In the genomic region with DNA sequence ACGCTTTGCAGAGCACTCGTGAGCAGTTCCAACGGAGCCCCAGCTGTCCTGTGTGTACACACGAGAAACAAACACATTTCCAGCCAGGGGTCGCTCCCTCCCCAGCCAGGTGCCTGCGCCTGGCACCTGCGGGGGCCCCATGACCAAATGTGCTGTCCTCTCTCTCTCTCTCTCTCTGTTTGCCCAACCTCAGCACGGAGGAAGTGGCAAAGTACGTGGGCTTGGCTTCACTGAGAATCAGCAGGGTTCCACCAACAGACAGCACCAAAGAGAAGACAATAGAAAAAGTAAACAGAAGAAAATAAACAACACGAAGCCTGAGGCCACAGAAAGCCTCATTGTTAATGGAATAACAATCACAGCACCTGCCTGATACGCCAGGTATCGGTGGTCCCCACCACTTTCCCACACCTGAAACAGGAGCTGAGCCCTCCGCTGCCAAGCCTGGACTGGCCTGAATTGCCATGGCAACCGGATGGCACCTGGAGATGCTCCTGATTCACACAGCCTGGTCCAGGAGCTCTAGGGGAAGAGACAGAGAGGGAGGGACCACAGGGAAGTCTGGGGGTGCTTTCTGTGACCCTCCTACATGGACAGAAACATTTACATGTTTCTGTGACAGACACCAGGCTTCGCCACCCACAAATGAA, we compare ENCODE assay signal across 14 cellular contexts.
DNase-seq lines count a peak whose midpoint lies in the region; ATAC-seq, FAIRE-seq and TF ChIP-seq lines count a peak whose summit lies in the region.
"Had no signal": no experiment of that assay in that cellular context is flagged by ENCODE, and none has a peak within 500 bp of the region (broad histone marks: within the 10 kb centered on the region; RNA-seq: fewer than 3 reads in every experiment).

No MANE protein-coding gene starts in this region.

- DNase-seq in A549 (ENCODE audit: low read depth in 1 of 2, low spot score in 1 of 2) (peak in 1 of 2 experiments; percentile 17), GM13977 (ENCODE audit: low spot score) (no peak), NCI-H2171 (lab: John Stamatoyannopoulos, UW) (peak; percentile 72), GM12878 (ENCODE audit: low read depth, low spot score) (no peak), cardiac septum (ENCODE audit: low spot score) (no peak), RCC 7860 (ENCODE audit: low spot score) (no peak)
- no peak for DNase-seq in effector CD4-positive, alpha-beta T cell
- DNase-seq in stimulated activated CD4-positive, alpha-beta T cell treated with anti-CD3 and anti-CD28 coated beads, Interleukin-2, amount 100 ng/mL, for 48 hours, result no peak
- DNase-seq: activated naive CD4-positive, alpha-beta T cell treated with anti-CD3 and anti-CD28 coated beads, Interleukin-2, amount 10 ng/mL, durations not matched to agents 7 days and 5 days; mesendoderm had no signal

- RAD21 ChIA-PET in GM12878 (lab: Charles Lee; ENCODE audit: unreplicated experiment), result interaction anchor here (1.1 to 2.3 kb wide), 2 partner anchors 19 to 252 kb away, joined by 3 to 7 read pairs; no protein-coding TSS in a partner anchor

- no peak overlapping the region for H2AFZ ChIP-seq in GM12878 (ENCODE audit: control insufficient read depth, low read depth, low read length)

- no peak for TF ChIP-seq POLR2A in A549 (IDR thresholded peaks at IDR 0.05; ENCODE audit: low read length)
- TF ChIP-seq POLR2A in GM12878 (IDR thresholded peaks at IDR 0.05; ENCODE audit: low read depth, low read length), result no peak

- H3K4me2 ChIP-seq in A549, result peak overlapping the region; percentile 47; the same call in 2 of the 3 replicates
- no peak overlapping the region for H3K4me2 ChIP-seq in GM12878 (ENCODE audit: control insufficient read depth, insufficient read depth)
- H3K4me2 ChIP-seq: BLaER1 treated with 17β-estradiol and CSF1 and Interleukin-3, amounts not matched to agents 10 nM and 100 nM had no signal

- CTCF ChIA-PET in A549 (lab: Yijun Ruan, JAX) (interaction anchor here (0.9 to 3.2 kb wide), 3 partner anchors 107 to 110 kb away, joined by 3 to 11 read pairs (median 5); no protein-coding TSS in a partner anchor), GM12878 (lab: Yijun Ruan, JAX) (no interaction called here)

- H3K4me3 ChIP-seq in A549, result no peak overlapping the region
- H3K4me3 ChIP-seq in GM12878, result no peak overlapping the region
- H3K4me3 ChIP-seq: BLaER1 treated with 17β-estradiol and CSF1 and Interleukin-3, amounts not matched to agents 10 nM and 100 nM; coronary artery had no signal

- intact Hi-C loops in GM12878 (cut with micrococcal nuclease; ENCODE audit: unreplicated experiment), result no loop called here
- intact Hi-C loops in cardiac septum (cut with DNase I), result no loop called here

- in situ Hi-C loops in GM13977 (cut with MboI; ENCODE audit: low pct_unique_long_range_greater_than_20kb, low sequenced_read_pairs, unreplicated experiment), result no loop called here
- in situ Hi-C loops in GM12878 (cut with MboI), result no loop called here

- WGBS in A549 (ENCODE audit: missing lambda C conversion rate), result 14% methylated on average over 15 of the region's 15 CpGs
- WGBS in GM12878 (ENCODE audit: insufficient coverage, insufficient replicate concordance, low lambda C conversion rate, missing lambda C conversion rate), result 18% methylated on average over 15 of the region's 15 CpGs

- POLR2A ChIA-PET in A549 (lab: Yijun Ruan, JAX), result no interaction called here
- POLR2A ChIA-PET in GM12878 (lab: Charles Lee), result interaction anchor here (0.5 kb wide), 1 partner anchor 194 kb away, joined by 3 read pairs; no protein-coding TSS in a partner anchor

- no peaks in the 10 kb centered on the region for H3K27me3 ChIP-seq in GM12878 (replicated peaks in 1 of 2; ENCODE audit: control insufficient read depth in 2 of 2, insufficient read depth in 2 of 2, low read length in 1 of 2)
- H3K27me3 ChIP-seq: BLaER1 treated with 17β-estradiol and CSF1 and Interleukin-3, amounts not matched to agents 10 nM and 100 nM had no signal

- no peak overlapping the region for H3K9ac ChIP-seq in GM12878 (ENCODE audit: control insufficient read depth, insufficient read depth, low read length)
- H3K9ac ChIP-seq: BLaER1 treated with 17β-estradiol and CSF1 and Interleukin-3, amounts not matched to agents 10 nM and 100 nM had no signal

- no peaks in the 10 kb centered on the region for H4K20me1 ChIP-seq in GM12878 (ENCODE audit: control insufficient read depth, insufficient read depth)
- H4K20me1 ChIP-seq: BLaER1 treated with 17β-estradiol and CSF1 and Interleukin-3, amounts not matched to agents 10 nM and 100 nM had no signal

- BruUV-seq in GM12878 (replicated peaks; lab: Mats Ljungman, UMichigan), result no TSS peak

- H3K4me1 ChIP-seq in A549, result peaks cover 7% of the 10 kb centered on the region; the same call in 2 of the 3 replicates
- H3K4me1 ChIP-seq in GM12878 (ENCODE audit: control insufficient read depth, insufficient read depth, low read length), result no peaks in the 10 kb centered on the region

- TF ChIP-seq CTCF in A549 (IDR thresholded peaks at IDR 0.05) (no peak), GM13977 (IDR thresholded peaks at IDR 0.05; ENCODE audit: extremely low read depth, insufficient read depth, missing control alignments) (peak; percentile 26), GM12878 (IDR thresholded peaks at IDR 0.05 in 2 of 3, conservative IDR thresholded peaks at IDR 0.05 in 1 of 3; ENCODE audit: control insufficient read depth in 2 of 3, extremely low read depth in 1 of 3, insufficient read depth in 1 of 3, low read depth in 3 of 3, low read length in 3 of 3) (peak in 2 of 3 experiments; percentile 18 to 33; a peak in 2 of 6 replicates)

- no peaks in the 10 kb centered on the region for H3K79me2 ChIP-seq in GM12878 (ENCODE audit: control insufficient read depth, insufficient read depth, low read length)

- FAIRE-seq in A549 (lab: Jason Lieb, UNC) (no peak), GM12878 (lab: Jason Lieb, UNC) (no peak), RCC 7860 (lab: Jason Lieb, UNC) (no peak)

- ATAC-seq in A549, result peak; percentile 33 to 39; a peak in 3 of 6 replicates
- no peak; the same call in 1 of the 3 replicates for ATAC-seq in GM12878
- ATAC-seq: sciatic nerve had no signal

- H3K27ac ChIP-seq in A549 (no peak overlapping the region), GM12878 (ENCODE audit: control insufficient read depth, insufficient read depth) (no peak overlapping the region)
- H3K27ac ChIP-seq: BLaER1 treated with 17β-estradiol and CSF1 and Interleukin-3, amounts not matched to agents 10 nM and 100 nM; coronary artery; RWPE1 had no signal

- no peaks in the 10 kb centered on the region for H3K36me3 ChIP-seq in GM12878 (ENCODE audit: control insufficient read depth in 2 of 2, insufficient read depth in 2 of 2, low read length in 1 of 2)
- H3K36me3 ChIP-seq: BLaER1 treated with 17β-estradiol and CSF1 and Interleukin-3, amounts not matched to agents 10 nM and 100 nM had no signal

- SMC1A ChIA-PET in GM12878 (lab: Charles Lee; ENCODE audit: uncharacterized antibody, unreplicated experiment), result no interaction called here

- TF ChIP-seq RAD21 in A549 (conservative IDR thresholded peaks at IDR 0.05 in 1 of 2, IDR thresholded peaks at IDR 0.05 in 1 of 2), result peak in 1 of 2 experiments; percentile 37; a peak in 2 of 5 replicates
- peak; percentile 31; the same call in 1 of the 2 replicates for TF ChIP-seq RAD21 in GM12878 (IDR thresholded peaks at IDR 0.05; ENCODE audit: insufficient read depth, low read depth, low read length)

- TF ChIP-seq EP300 in A549 (IDR thresholded peaks at IDR 0.05), result no peak
- no peak for TF ChIP-seq EP300 in GM12878 (IDR thresholded peaks at IDR 0.05; ENCODE audit: borderline replicate concordance in 1 of 2, control insufficient read depth in 1 of 2, low read depth in 2 of 2, low read length in 2 of 2)

- H3K9me3 ChIP-seq in A549 (no peaks in the 10 kb centered on the region), GM12878 (replicated peaks; ENCODE audit: control insufficient read depth, insufficient read depth, low read length) (no peaks in the 10 kb centered on the region)
- H3K9me3 ChIP-seq: BLaER1 treated with 17β-estradiol and CSF1 and Interleukin-3, amounts not matched to agents 10 nM and 100 nM had no signal

TF ChIP-seq in A549, 52 proteins besides CTCF, POLR2A, EP300 and RAD21 (continues in another document):
- TF ChIP-seq RARB (CRISPR knock-in tag; IDR thresholded peaks at IDR 0.05) (no peak), HDAC2 (IDR thresholded peaks at IDR 0.05) (no peak), KDM5A (IDR thresholded peaks at IDR 0.05) (no peak), ZC3H11A (IDR thresholded peaks at IDR 0.05) (no peak), MAFK (IDR thresholded peaks at IDR 0.05; ENCODE audit: partially characterized antibody) (no peak), HOXB5 (CRISPR knock-in tag; IDR thresholded peaks at IDR 0.05) (no peak), HOXA7 (CRISPR knock-in tag; IDR thresholded peaks at IDR 0.05) (no peak), ZSCAN20 (CRISPR knock-in tag; IDR thresholded peaks at IDR 0.05) (no peak), HOXB13 (CRISPR knock-in tag; IDR thresholded peaks at IDR 0.05; ENCODE audit: low read depth) (no peak)

TF ChIP-seq in GM12878, 131 proteins besides CTCF, POLR2A, EP300 and RAD21 (continues in another document):
- TF ChIP-seq, protein P1, sequence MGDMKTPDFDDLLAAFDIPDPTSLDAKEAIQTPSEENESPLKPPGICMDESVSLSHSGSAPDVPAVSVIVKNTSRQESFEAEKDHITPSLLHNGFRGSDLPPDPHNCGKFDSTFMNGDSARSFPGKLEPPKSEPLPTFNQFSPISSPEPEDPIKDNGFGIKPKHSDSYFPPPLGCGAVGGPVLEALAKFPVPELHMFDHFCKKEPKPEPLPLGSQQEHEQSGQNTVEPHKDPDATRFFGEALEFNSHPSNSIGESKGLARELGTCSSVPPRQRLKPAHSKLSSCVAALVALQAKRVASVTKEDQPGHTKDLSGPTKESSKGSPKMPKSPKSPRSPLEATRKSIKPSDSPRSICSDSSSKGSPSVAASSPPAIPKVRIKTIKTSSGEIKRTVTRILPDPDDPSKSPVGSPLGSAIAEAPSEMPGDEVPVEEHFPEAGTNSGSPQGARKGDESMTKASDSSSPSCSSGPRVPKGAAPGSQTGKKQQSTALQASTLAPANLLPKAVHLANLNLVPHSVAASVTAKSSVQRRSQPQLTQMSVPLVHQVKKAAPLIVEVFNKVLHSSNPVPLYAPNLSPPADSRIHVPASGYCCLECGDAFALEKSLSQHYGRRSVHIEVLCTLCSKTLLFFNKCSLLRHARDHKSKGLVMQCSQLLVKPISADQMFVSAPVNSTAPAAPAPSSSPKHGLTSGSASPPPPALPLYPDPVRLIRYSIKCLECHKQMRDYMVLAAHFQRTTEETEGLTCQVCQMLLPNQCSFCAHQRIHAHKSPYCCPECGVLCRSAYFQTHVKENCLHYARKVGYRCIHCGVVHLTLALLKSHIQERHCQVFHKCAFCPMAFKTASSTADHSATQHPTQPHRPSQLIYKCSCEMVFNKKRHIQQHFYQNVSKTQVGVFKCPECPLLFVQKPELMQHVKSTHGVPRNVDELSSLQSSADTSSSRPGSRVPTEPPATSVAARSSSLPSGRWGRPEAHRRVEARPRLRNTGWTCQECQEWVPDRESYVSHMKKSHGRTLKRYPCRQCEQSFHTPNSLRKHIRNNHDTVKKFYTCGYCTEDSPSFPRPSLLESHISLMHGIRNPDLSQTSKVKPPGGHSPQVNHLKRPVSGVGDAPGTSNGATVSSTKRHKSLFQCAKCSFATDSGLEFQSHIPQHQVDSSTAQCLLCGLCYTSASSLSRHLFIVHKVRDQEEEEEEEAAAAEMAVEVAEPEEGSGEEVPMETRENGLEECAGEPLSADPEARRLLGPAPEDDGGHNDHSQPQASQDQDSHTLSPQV (IDR thresholded peaks at IDR 0.05), result no peak
